In the genomic region with DNA sequence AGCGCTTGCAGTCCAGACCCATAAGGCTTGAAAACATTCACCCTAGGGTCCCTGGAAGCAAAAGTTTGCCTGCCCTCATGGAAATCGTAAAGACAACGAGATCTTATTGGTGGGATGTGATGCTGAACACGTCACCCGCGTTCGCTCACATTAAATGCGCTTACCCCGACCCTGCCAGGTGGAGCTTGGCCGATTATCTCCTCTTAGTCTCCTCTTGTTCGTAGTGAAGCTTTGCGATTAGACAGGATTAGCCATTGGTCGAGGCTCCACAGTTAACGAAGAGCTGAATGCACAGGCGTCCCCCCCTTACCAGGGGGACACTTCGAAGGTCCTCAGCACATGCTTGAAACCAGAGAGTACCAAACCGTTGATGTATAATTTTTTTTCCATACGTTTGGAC, we compare ENCODE assay signal across 29 cellular contexts. TPM values are rescaled to one million over a fixed set of nuclear protein-coding genes. Genes with fewer than 3 reads are reported as not detected.
"Had no signal": no experiment of that assay in that cellular context is flagged by ENCODE, and none has a peak within 500 bp of the region (broad histone marks: within the 10 kb centered on the region; RNA-seq: fewer than 3 reads in every experiment).

No MANE protein-coding gene starts in this region.

- H3K4me3 Mint-ChIP-seq: activated naive CD8-positive, alpha-beta T cell treated with anti-CD3 and anti-CD28 coated beads, Interleukin-2, amount 50 U/mL, for 24 hours; activated T-cell treated with anti-CD3 and anti-CD28 coated beads, Interleukin-2, amount 50 U/mL, for 4 hours; brain; T-cell had no signal

- FAIRE-seq: astrocyte, K562, TTC549 had no signal

- H3K27me3 Mint-ChIP-seq: activated naive CD8-positive, alpha-beta T cell treated with anti-CD3 and anti-CD28 coated beads, Interleukin-2, amount 50 U/mL, for 24 hours; T-cell had no signal

- DNase-seq: activated CD4-positive, alpha-beta T cell treated with anti-CD3 and anti-CD28 coated beads, Interleukin-2, amount 50 U/mL, for 1 hour; activated CD4-positive, CD25-positive, alpha-beta regulatory T cell; activated CD8-positive, alpha-beta memory T cell treated with anti-CD3 and anti-CD28 coated beads for 24 hours; activated effector memory CD4-positive, alpha-beta T cell treated with anti-CD3 and anti-CD28 coated beads, Interleukin-2, amount 50 U/mL, for 16 hours; activated naive CD4-positive, alpha-beta T cell treated with Interleukin-2 at 50 U/mL for 16 hours; activated naive CD8-positive, alpha-beta T cell treated with anti-CD3 and anti-CD28 coated beads, Interleukin-2, amount 50 U/mL, for 24 hours; activated T-cell treated with anti-CD3 and anti-CD28 coated beads, Interleukin-2, amount 50 U/mL, for 4 hours; amygdala; Karpas-422; MM.1S; NCI-H1105; NCI-H1436; NCI-H1694 treated with DMSO at 0.1 percent for 48 hours; NCI-H2081; NCI-H510A treated with DMSO at 0.1 percent for 48 hours; NCI-H748 treated with DMSO at 0.1 percent for 48 hours; RPMI8226; T-cell; T-helper 2 cell; T1000 had no signal

- H3K4me1 Mint-ChIP-seq: activated naive CD8-positive, alpha-beta T cell treated with anti-CD3 and anti-CD28 coated beads, Interleukin-2, amount 50 U/mL, for 24 hours; brain; T-cell had no signal

- H3K9me3 Mint-ChIP-seq: activated naive CD4-positive, alpha-beta T cell treated with anti-CD3 and anti-CD28 coated beads, Interleukin-2, amount 50 U/mL, for 72 hours; activated naive CD8-positive, alpha-beta T cell treated with anti-CD3 and anti-CD28 coated beads, Interleukin-2, amount 50 U/mL, for 24 hours; activated T-cell treated with anti-CD3 and anti-CD28 coated beads, Interleukin-2, amount 50 U/mL, for 4 hours; brain; T-cell had no signal

- H3K36me3 Mint-ChIP-seq: T-cell had no signal

- H3K27ac Mint-ChIP-seq: T-cell had no signal

RNA-seq across cellular contexts. Expression of a gene that starts 50.2 kb away (rescaled TPM):
- total RNA-seq: astrocyte, cardiac septum, cerebellum, K562, OCI-LY7, Right ventricle myocardium inferior had no signal
